ENCODE assay signal across 20 cellular contexts in the genomic region with DNA sequence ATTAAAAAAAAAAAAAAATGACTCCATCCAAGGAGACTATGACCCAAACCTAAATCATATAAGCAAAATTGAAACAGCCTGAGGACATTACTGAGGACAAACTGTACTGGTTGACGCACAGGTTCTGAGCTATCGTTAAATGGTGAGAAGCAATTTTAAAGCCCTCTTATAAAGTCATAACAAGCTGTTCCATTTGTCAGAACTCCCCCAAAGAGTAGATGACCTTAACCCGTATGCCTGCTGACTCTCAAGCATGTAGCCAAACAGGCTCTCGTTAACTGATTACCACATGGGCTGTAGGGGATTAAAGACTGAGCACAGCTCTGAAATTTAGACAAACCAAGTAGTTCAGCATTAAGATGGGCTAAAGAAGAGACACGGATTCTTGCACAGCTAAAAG. TPM values are rescaled to one million over a fixed set of nuclear protein-coding genes. Genes with fewer than 3 reads are reported as not detected.
A peak's percentile ranks its signal among the peaks of the same experiment; 100 is the strongest.
DNase-seq lines count a peak whose midpoint lies in the region; ATAC-seq and TF ChIP-seq lines count a peak whose summit lies in the region.
"Had no signal": no experiment of that assay in that cellular context is flagged by ENCODE, and none has a peak within 500 bp of the region (broad histone marks: within the 10 kb centered on the region; RNA-seq: fewer than 3 reads in every experiment).

No MANE protein-coding gene starts in this region.

- in situ Hi-C loops in GM23248 (cut with MboI): no loop called here

- no peak for TF ChIP-seq CTCF in chondrocyte (IDR thresholded peaks at IDR 0.05)
- no peak for TF ChIP-seq CTCF in smooth muscle cell (IDR thresholded peaks at IDR 0.05; ENCODE audit: borderline replicate concordance, insufficient read depth, poor library complexity, severe bottlenecking)
- no peak for TF ChIP-seq CTCF in mucosa of descending colon (IDR thresholded peaks at IDR 0.05)

- WGBS in GM23248 (ENCODE audit: low coverage in 1 of 2, low lambda C conversion rate in 2 of 2, missing lambda C conversion rate in 2 of 2), 2 experiments: 84 to 88% methylated on average over 5 of the region's 5 CpGs
- no CpG with 5 or more reads among the region's 5 CpGs for whole genome bisulfite sequencing in mesendoderm (ENCODE audit: extremely low coverage, insufficient coverage, low lambda C conversion rate)
- WGBS in smooth muscle cell (ENCODE audit: low lambda C conversion rate): 33% methylated on average over 5 of the region's 5 CpGs

- peaks cover 24% of the 10 kb centered on the region for H3K36me3 Mint-ChIP-seq in chondrocyte (ENCODE audit: low read depth)

- CTCF ChIA-PET in HEK293T (lab: Yijun Ruan, JAX): interaction anchor here (1.4 kb wide), 1 partner anchor 17 kb away, joined by 4 read pairs; no protein-coding TSS in a partner anchor

- H3K4me1 Mint-ChIP-seq in chondrocyte (ENCODE audit: low read depth): peaks cover 88% of the 10 kb centered on the region

- peak overlapping the region; percentile 100 for H3K27ac Mint-ChIP-seq in chondrocyte (ENCODE audit: unreplicated experiment)
- H3K27ac Mint-ChIP-seq: activated naive CD8-positive, alpha-beta T cell had no signal

- H2BK120ac ChIP-seq in mesendoderm (ENCODE audit: low read depth, low read length): no peak overlapping the region

- H3K4ac ChIP-seq in mesendoderm (ENCODE audit: low read depth, low read length): no peak overlapping the region

- H4K20me1 ChIP-seq in GM23248 (ENCODE audit: insufficient read depth): no peaks in the 10 kb centered on the region
- no peaks in the 10 kb centered on the region for H4K20me1 ChIP-seq in smooth muscle cell (ENCODE audit: low read depth)

- H3K18ac ChIP-seq in mesendoderm (ENCODE audit: low read length): no peak overlapping the region

- no peaks in the 10 kb centered on the region for H3K9me3 ChIP-seq in GM23248 (ENCODE audit: low read depth)
- no peaks in the 10 kb centered on the region for H3K9me3 ChIP-seq in smooth muscle cell (replicated peaks; ENCODE audit: low read depth)
- no peaks in the 10 kb centered on the region for H3K9me3 ChIP-seq in mucosa of descending colon

- H4K5ac ChIP-seq in mesendoderm (ENCODE audit: low read length): no peak overlapping the region

- no peak overlapping the region for H2AK5ac ChIP-seq in mesendoderm (ENCODE audit: low read length)

- H3F3A ChIP-seq in GM23248 (ENCODE audit: insufficient read depth): peaks cover 49% of the 10 kb centered on the region
- H3F3A ChIP-seq in smooth muscle cell (ENCODE audit: low read depth): no peaks in the 10 kb centered on the region

- H3K56ac ChIP-seq in mesendoderm (ENCODE audit: low read length): no peak overlapping the region

- H3K79me1 ChIP-seq in mesendoderm (ENCODE audit: low read length): no peaks in the 10 kb centered on the region

- peak overlapping the region; percentile 79 for H3K4me2 ChIP-seq in GM23248 (ENCODE audit: unreplicated experiment)
- no peak overlapping the region for H3K4me2 ChIP-seq in mesendoderm (ENCODE audit: low read length)
- H3K4me2 ChIP-seq in smooth muscle cell: peak overlapping the region; percentile 74

- H3K23ac ChIP-seq in mesendoderm (ENCODE audit: low read length): no peak overlapping the region

- H3K9me3 Mint-ChIP-seq in chondrocyte (ENCODE audit: low read depth): peaks cover 3% of the 10 kb centered on the region

- H3K27ac ChIP-seq in GM23248 (peak overlapping the region; percentile 95; the same call in 1 of the 2 replicates), mesendoderm (ENCODE audit: low read depth, low read length) (no peak overlapping the region), smooth muscle cell (ENCODE audit: low read depth) (peak overlapping the region; percentile 41)

- H3K27me3 ChIP-seq in GM23248 (replicated peaks; ENCODE audit: insufficient read depth) (no peaks in the 10 kb centered on the region), mesendoderm (ENCODE audit: insufficient read depth, low read length, poor library complexity) (no peaks in the 10 kb centered on the region), smooth muscle cell (ENCODE audit: low read depth) (no peaks in the 10 kb centered on the region)

- peak overlapping the region; percentile 98 for H3K4me3 Mint-ChIP-seq in chondrocyte (ENCODE audit: unreplicated experiment)
- H3K4me3 Mint-ChIP-seq: activated naive CD8-positive, alpha-beta T cell; activated T-cell treated with anti-CD3 and anti-CD28 coated beads, Interleukin-2, amount 50 U/mL, for 4 hours had no signal

- no peak for ATAC-seq in mucosa of descending colon
- ATAC-seq: activated T-cell treated with anti-CD3 and anti-CD28 coated beads, Interleukin-2, amount 50 U/mL, for 4 hours had no signal

- H3K9me2 ChIP-seq in GM23248 (ENCODE audit: insufficient read depth): no peaks in the 10 kb centered on the region

- DNase-seq in GM23248 (no peak), chondrocyte (ENCODE audit: low spot score) (no peak), mesendoderm (peak; percentile 19), smooth muscle cell (lab: John Stamatoyannopoulos, UW; ENCODE audit: unreplicated experiment) (no peak), HEK293T (ENCODE audit: extremely low spot score) (no peak), DMS 273 (lab: John Stamatoyannopoulos, UW; ENCODE audit: unreplicated experiment) (no peak), NAMALWA (ENCODE audit: low spot score) (no peak), mucosa of descending colon (no peak)
- DNase-seq: activated CD4-positive, alpha-beta T cell treated with anti-CD3 and anti-CD28 coated beads, Interleukin-2, amount 50 U/mL, for 4 hours; activated T-cell treated with anti-CD3 and anti-CD28 coated beads, Interleukin-2, amount 50 U/mL, for 4 hours; COR-L47; IMR-90; MV-4-11; NCI-H2081; stimulated activated naive CD4-positive, alpha-beta T cell treated with Interleukin-2 at 50 U/mL for 16 hours; SW 1271 had no signal

- H3K9ac ChIP-seq in GM23248: no peak overlapping the region
- H3K9ac ChIP-seq in mesendoderm (ENCODE audit: low read length): no peak overlapping the region
- no peak overlapping the region for H3K9ac ChIP-seq in smooth muscle cell (ENCODE audit: low read depth)

- H2BK5ac ChIP-seq in mesendoderm (ENCODE audit: low read length): no peak overlapping the region

- H3K79me2 ChIP-seq in GM23248 (ENCODE audit: insufficient read depth) (peaks cover 19% of the 10 kb centered on the region), mesendoderm (ENCODE audit: control insufficient read depth, insufficient read depth, low read length) (no peaks in the 10 kb centered on the region), smooth muscle cell (ENCODE audit: low read depth) (no peaks in the 10 kb centered on the region)

- H3K27me3 Mint-ChIP-seq in chondrocyte (ENCODE audit: low read depth): no peaks in the 10 kb centered on the region

- no peak overlapping the region for H2BK15ac ChIP-seq in mesendoderm (replicated peaks; ENCODE audit: low read depth)

- intact Hi-C loops in mucosa of descending colon (cut with DNase I, micrococcal nuclease): no loop called here

- H3K4me1 ChIP-seq in GM23248 (ENCODE audit: insufficient read depth) (peaks cover 30% of the 10 kb centered on the region), mesendoderm (ENCODE audit: control insufficient read depth, low read depth, low read length) (peaks cover 24% of the 10 kb centered on the region), smooth muscle cell (ENCODE audit: low read depth) (peaks cover 9% of the 10 kb centered on the region), mucosa of descending colon (ENCODE audit: low read depth) (no peaks in the 10 kb centered on the region)

- POLR2A ChIA-PET in HEK293T (lab: Yijun Ruan, JAX): interaction anchor here (1.1 kb wide), 1 partner anchor 18 kb away, joined by 3 read pairs; no protein-coding TSS in a partner anchor

- no peak overlapping the region for H4K8ac ChIP-seq in mesendoderm (ENCODE audit: low read depth, low read length)

- H2AFZ ChIP-seq in GM23248 (no peak overlapping the region), smooth muscle cell (ENCODE audit: low read depth) (no peak overlapping the region)

- H3K36me3 ChIP-seq in GM23248 (ENCODE audit: low read depth) (0 out of 2 replicates have a peak, but pooled peaks cover 6% of the 10 kb centered on the region), mesendoderm (ENCODE audit: control insufficient read depth, insufficient read depth, low read length) (no peaks in the 10 kb centered on the region), smooth muscle cell (ENCODE audit: low read depth) (no peaks in the 10 kb centered on the region), mucosa of descending colon (ENCODE audit: low read depth) (no peaks in the 10 kb centered on the region)

- peak overlapping the region; percentile 65; the same call in 1 of the 2 replicates for H3K4me3 ChIP-seq in GM23248
- no peak overlapping the region for H3K4me3 ChIP-seq in mesendoderm (ENCODE audit: low read length)
- H3K4me3 ChIP-seq in smooth muscle cell: no peak overlapping the region
- no peak overlapping the region for H3K4me3 ChIP-seq in mucosa of descending colon

RNA-seq across cellular contexts. Expression of a gene that starts 2.2 kb away (rescaled TPM):
- 91.0 and 104 TPM in 2 replicates for total RNA-seq in GM23248 (2014; rRNA removed; shearing (Covaris generic))
- polyA plus RNA-seq in GM23248 (2016; fragmentation: Nextera tagmentation; extraction: Ambion mirVana): 454 and 455 TPM in 2 replicates
- 770 to 1,975 TPM (median 1,937 TPM) in 3 replicates for total RNA-seq in chondrocyte
- 3.4 TPM for polyA plus RNA-seq in mesendoderm (2013, experiment 1 of 2)
- polyA plus RNA-seq in mesendoderm (2013, experiment 2 of 2): 4.2 TPM
- 26.6 and 47.4 TPM in 2 replicates for total RNA-seq in smooth muscle cell
- 97.4 and 125 TPM in 2 replicates for polyA plus RNA-seq in smooth muscle cell
- 100 to 1,000 TPM in 1 of 3 donors, 10 to 100 TPM in 2; 13.8 to 331 (median 30.7) TPM for total RNA-seq in mucosa of descending colon
- total RNA-seq: endothelial cell of umbilical vein, mononuclear cell, RPMI7951 had no signal

RNA-seq across cellular contexts. Expression of a gene that starts 3.2 kb away (rescaled TPM):
- 0.38 and 1.2 TPM in 2 replicates for total RNA-seq in GM23248 (2014; rRNA removed; shearing (Covaris generic))
- polyA plus RNA-seq in GM23248 (2016; fragmentation: Nextera tagmentation; extraction: Ambion mirVana) (7.5 and 8.4 TPM in 2 replicates), smooth muscle cell (0.18 and 0.87 TPM in 2 replicates)
- total RNA-seq in chondrocyte (1.0 to 2.9 TPM (median 2.4 TPM) in 3 replicates), smooth muscle cell (not detected in 2 replicates), mucosa of descending colon (1 to 10 TPM in 2 of 3 donors, not detected in 1; 1.4 to 4.8 TPM)
- polyA plus RNA-seq in mesendoderm (2013, experiment 1 of 2): 0.56 TPM
- polyA plus RNA-seq in mesendoderm (2013, experiment 2 of 2): 0.53 TPM
- total RNA-seq: activated T-cell treated with anti-CD3 and anti-CD28 coated beads, Interleukin-2, amount 50 U/mL, for 4 hours; endothelial cell of umbilical vein; mononuclear cell; RPMI7951 had no signal
- polyA plus RNA-seq: endothelial cell of umbilical vein had no signal

RNA-seq across cellular contexts. Expression of a gene that starts 9.3 kb away (rescaled TPM):
- total RNA-seq in GM23248 (2014; rRNA removed; shearing (Covaris generic)): 2.1 and 3.5 TPM in 2 replicates
- polyA plus RNA-seq in GM23248 (2016; fragmentation: Nextera tagmentation; extraction: Ambion mirVana) (0.78 and 1.2 TPM in 2 replicates), smooth muscle cell (0.64 and 1.2 TPM in 2 replicates)
- total RNA-seq in chondrocyte (0.67 to 2.0 TPM (median 0.72 TPM) in 3 replicates), smooth muscle cell (0.90 and 3.0 TPM in 2 replicates), mucosa of descending colon (10 to 100 TPM in 1 of 3 donors, 1 to 10 TPM in 2; 3.2 to 12.8 (median 7.7) TPM)
- polyA plus RNA-seq in mesendoderm (2013, experiment 1 of 2): 1.3 TPM
- 1.5 TPM for polyA plus RNA-seq in mesendoderm (2013, experiment 2 of 2)
- total RNA-seq: activated T-cell treated with anti-CD3 and anti-CD28 coated beads, Interleukin-2, amount 50 U/mL, for 4 hours; mononuclear cell; RPMI7951 had no signal

RNA-seq across cellular contexts. Expression of a gene that starts 27.8 kb away (rescaled TPM):
- 22.7 and 22.9 TPM in 2 replicates for total RNA-seq in GM23248 (2014; rRNA removed; shearing (Covaris generic))
- polyA plus RNA-seq in GM23248 (2016; fragmentation: Nextera tagmentation; extraction: Ambion mirVana) (10.4 and 10.8 TPM in 2 replicates), smooth muscle cell (11.9 and 12.4 TPM in 2 replicates)
- total RNA-seq in chondrocyte (28.0 to 41.9 TPM (median 29.6 TPM) in 3 replicates), smooth muscle cell (19.7 and 24.8 TPM in 2 replicates), mucosa of descending colon (10 to 100 TPM; 11.1 to 61.8 (median 11.7) TPM)
- 3.7 TPM for polyA plus RNA-seq in mesendoderm (2013, experiment 1 of 2)
- 3.9 TPM for polyA plus RNA-seq in mesendoderm (2013, experiment 2 of 2)

RNA-seq across cellular contexts. Expression of a gene that starts 30.0 kb away (rescaled TPM):
- 7.6 and 9.9 TPM in 2 replicates for total RNA-seq in GM23248 (2014; rRNA removed; shearing (Covaris generic))
- polyA plus RNA-seq in GM23248 (2016; fragmentation: Nextera tagmentation; extraction: Ambion mirVana) (20.2 and 23.8 TPM in 2 replicates), smooth muscle cell (17.6 and 19.2 TPM in 2 replicates)
- total RNA-seq in chondrocyte (10.2 to 12.7 TPM (median 11.3 TPM) in 3 replicates), smooth muscle cell (2.7 and 10.5 TPM in 2 replicates), mucosa of descending colon (10 to 100 TPM; 12.2 to 26.4 (median 19.1) TPM)
- polyA plus RNA-seq in mesendoderm (2013, experiment 1 of 2): 22.5 TPM
- polyA plus RNA-seq in mesendoderm (2013, experiment 2 of 2): 24.1 TPM
